14 cellular contexts compared by ENCODE assay signal in the genomic region with DNA sequence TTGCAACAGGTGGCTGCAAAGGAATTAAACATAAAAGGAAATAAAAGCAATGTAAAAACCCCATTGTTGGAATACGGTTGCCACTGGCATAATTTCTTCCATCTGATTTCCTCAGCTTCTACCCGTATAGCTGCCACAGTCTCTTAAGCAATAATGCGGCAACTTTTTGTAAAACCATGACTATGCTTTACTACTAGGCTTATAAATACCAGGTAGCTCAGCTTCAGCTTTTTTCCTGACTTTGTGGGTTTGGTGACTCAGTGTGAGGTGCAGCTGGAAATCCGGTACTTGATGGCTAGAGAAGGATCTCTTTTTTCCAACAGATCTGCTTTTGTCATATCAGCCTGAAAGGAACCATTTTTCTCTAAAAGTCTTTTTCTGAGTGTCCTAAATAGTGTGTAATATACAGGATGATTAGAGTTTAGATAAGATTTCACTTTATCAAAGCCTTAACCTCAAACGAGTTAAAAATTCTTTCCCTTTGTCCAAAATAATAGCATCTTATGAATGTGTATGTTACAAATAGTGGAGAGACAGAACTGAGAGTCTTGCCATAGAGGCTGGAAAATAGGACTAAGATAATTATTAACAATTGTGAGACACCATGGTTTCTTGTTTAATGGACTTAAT.
A peak's percentile ranks its signal among the peaks of the same experiment; 100 is the strongest.
DNase-seq lines count a peak whose midpoint lies in the region; ATAC-seq and TF ChIP-seq lines count a peak whose summit lies in the region.
"Had no signal": no experiment of that assay in that cellular context is flagged by ENCODE, and none has a peak within 500 bp of the region (broad histone marks: within the 10 kb centered on the region; RNA-seq: fewer than 3 reads in every experiment).

No MANE protein-coding gene starts in this region.

- H3K4me1 ChIP-seq in HUES48 (ENCODE audit: control insufficient read depth, insufficient read depth, low read length), result peaks cover 3% of the 10 kb centered on the region; the same call in 1 of the 2 replicates
- no peaks in the 10 kb centered on the region for H3K4me1 ChIP-seq in fibroblast of lung (ENCODE audit: control insufficient read depth, extremely low read depth, insufficient read depth, low read length)
- peaks cover 1% of the 10 kb centered on the region for H3K4me1 ChIP-seq in vagina
- H3K4me1 ChIP-seq in testis, result no peaks in the 10 kb centered on the region
- H3K4me1 ChIP-seq: gastroesophageal sphincter, pancreas had no signal

- H3K79me2 ChIP-seq in fibroblast of lung (ENCODE audit: control insufficient read depth, insufficient read depth, low read length), result no peaks in the 10 kb centered on the region

- H3K4me3 ChIP-seq in HUES48 (ENCODE audit: low read depth, low read length) (no peak overlapping the region), fibroblast of lung (replicated peaks in 1 of 4; ENCODE audit: control extremely low read depth in 1 of 4, insufficient read depth in 1 of 4, low read depth in 3 of 4, low read length in 4 of 4) (no peak overlapping the region), retinal pigment epithelial cell (ENCODE audit: low read length) (no peak overlapping the region), vagina (no peak overlapping the region), testis (no peak overlapping the region)
- H3K4me3 ChIP-seq: gastroesophageal sphincter, pancreas, stomach had no signal

- no peak overlapping the region for H3K4me3 Mint-ChIP-seq in activated T-cell treated with anti-CD3 and anti-CD28 coated beads, Interleukin-2, amount 50 U/mL, for 4 hours
- H3K4me3 Mint-ChIP-seq: CD8-positive, alpha-beta memory T cell had no signal

- H3K9me3 Mint-ChIP-seq in activated T-cell treated with anti-CD3 and anti-CD28 coated beads, Interleukin-2, amount 50 U/mL, for 4 hours, result peaks cover 5% of the 10 kb centered on the region

- no peak overlapping the region for H3K9ac ChIP-seq in HUES48 (ENCODE audit: low read depth, low read length)
- H3K9ac ChIP-seq in fibroblast of lung (ENCODE audit: insufficient read depth, low read length), result no peak overlapping the region

- H3K9me3 ChIP-seq in HUES48 (ENCODE audit: control insufficient read depth, insufficient read depth, low read length) (no peaks in the 10 kb centered on the region), fibroblast of lung (ENCODE audit: control insufficient read depth, insufficient read depth, low read depth, low read length) (no peaks in the 10 kb centered on the region), vagina (no peaks in the 10 kb centered on the region), testis (no peaks in the 10 kb centered on the region)
- H3K9me3 ChIP-seq: gastroesophageal sphincter, pancreas, stomach had no signal

- H3K27ac ChIP-seq in HUES48 (ENCODE audit: low read depth, low read length) (peak overlapping the region; percentile 23), fibroblast of lung (ENCODE audit: insufficient read depth, low read length) (no peak overlapping the region), vagina (no peak overlapping the region), testis (no peak overlapping the region)
- H3K27ac ChIP-seq: gastroesophageal sphincter, pancreas, stomach had no signal

- peak; percentile 68 for DNase-seq in SIG-M5 (lab: John Stamatoyannopoulos, UW)
- peak; percentile 49 to 92 for DNase-seq in fibroblast of lung (ENCODE audit: low read depth in 2 of 2)
- peak; percentile 68 for DNase-seq in retinal pigment epithelial cell (ENCODE audit: low read depth)
- DNase-seq in vagina (ENCODE audit: extremely low spot score in 2 of 2), result no peak
- no peak for DNase-seq in testis
- DNase-seq in activated T-cell treated with anti-CD3 and anti-CD28 coated beads, Interleukin-2, amount 50 U/mL, for 4 hours, result no peak
- DNase-seq: CD8-positive, alpha-beta memory T cell; pancreas; SHP77; stimulated activated CD4-positive, alpha-beta T cell treated with anti-CD3 and anti-CD28 coated beads, Interleukin-4, amount 100 ng/mL, for 24 hours; stomach had no signal

- WGBS in testis, 2 donors, result 72 to 85% methylated on average over 5 of the region's 5 CpGs

- H3K27me3 Mint-ChIP-seq in activated T-cell treated with anti-CD3 and anti-CD28 coated beads, Interleukin-2, amount 50 U/mL, for 4 hours (ENCODE audit: low read depth), result no peaks in the 10 kb centered on the region
- H3K27me3 Mint-ChIP-seq: CD8-positive, alpha-beta memory T cell had no signal

- H3K36me3 ChIP-seq in HUES48 (ENCODE audit: control insufficient read depth, insufficient read depth, low read length) (no peaks in the 10 kb centered on the region), fibroblast of lung (ENCODE audit: control insufficient read depth, insufficient read depth, low read length) (no peaks in the 10 kb centered on the region), vagina (no peaks in the 10 kb centered on the region), testis (ENCODE audit: low read depth, missing control alignments) (no peaks in the 10 kb centered on the region)
- H3K36me3 ChIP-seq: gastroesophageal sphincter, pancreas, stomach had no signal

- no peak for ATAC-seq in GM18520 (IDR thresholded peaks at IDR 0.05; ENCODE audit: unreplicated experiment)
- no peak for ATAC-seq in activated T-cell treated with anti-CD3 and anti-CD28 coated beads, Interleukin-2, amount 50 U/mL, for 4 hours
- ATAC-seq: gastroesophageal sphincter, pancreas had no signal

- no peak for TF ChIP-seq POLR2A in vagina (IDR thresholded peaks at IDR 0.05)
- no peak for TF ChIP-seq POLR2A in testis (IDR thresholded peaks at IDR 0.05)

- H3K27me3 ChIP-seq in HUES48 (ENCODE audit: control insufficient read depth, insufficient read depth, low read length) (no peaks in the 10 kb centered on the region), fibroblast of lung (ENCODE audit: control insufficient read depth, insufficient read depth, low read length) (no peaks in the 10 kb centered on the region), vagina (no peaks in the 10 kb centered on the region), testis (no peaks in the 10 kb centered on the region)
- H3K27me3 ChIP-seq: gastroesophageal sphincter, pancreas, stomach had no signal

- intact Hi-C loops in vagina (cut with DNase I) (no loop called here), testis (cut with DNase I; ENCODE audit: low total_unique reads) (no loop called here)

- H3K36me3 Mint-ChIP-seq in activated T-cell treated with anti-CD3 and anti-CD28 coated beads, Interleukin-2, amount 50 U/mL, for 4 hours (ENCODE audit: insufficient read depth), result no peaks in the 10 kb centered on the region
- H3K36me3 Mint-ChIP-seq: CD8-positive, alpha-beta memory T cell had no signal

- no peak overlapping the region for H2AFZ ChIP-seq in fibroblast of lung (ENCODE audit: low read length)

- no peak overlapping the region for H3K4me2 ChIP-seq in fibroblast of lung (ENCODE audit: extremely low read depth, insufficient read depth, low read length)

- no peaks in the 10 kb centered on the region for H4K20me1 ChIP-seq in fibroblast of lung (ENCODE audit: control insufficient read depth, extremely low read depth, insufficient read depth, low read length)

- TF ChIP-seq CTCF in fibroblast of lung (conservative IDR thresholded peaks at IDR 0.05 in 1 of 2, IDR thresholded peaks at IDR 0.05 in 1 of 2; ENCODE audit: low read depth in 1 of 2, low read length in 2 of 2) (no peak), retinal pigment epithelial cell (conservative IDR thresholded peaks at IDR 0.05; ENCODE audit: low read depth, low read length) (no peak), vagina (IDR thresholded peaks at IDR 0.05) (no peak), testis (IDR thresholded peaks at IDR 0.05) (no peak)

- no peaks in the 10 kb centered on the region for H3K4me1 Mint-ChIP-seq in activated T-cell treated with anti-CD3 and anti-CD28 coated beads, Interleukin-2, amount 50 U/mL, for 4 hours (ENCODE audit: low read depth)
- H3K4me1 Mint-ChIP-seq: CD8-positive, alpha-beta memory T cell had no signal

Comparison
In these comparisons a context has a peak if more than half of its experiments do, and no peak if none do; other contexts are left out.
1. DNase-seq: peak in SIG-M5 (single experiment), fibroblast of lung (2 of 2) and retinal pigment epithelial cell (single experiment); none in vagina (0 of 2), testis (single experiment) and activated T-cell treated with anti-CD3 and anti-CD28 coated beads, Interleukin-2, amount 50 U/mL, for 4 hours (single experiment).